ENCODE assay signal across 26 cellular contexts in the genomic region with DNA sequence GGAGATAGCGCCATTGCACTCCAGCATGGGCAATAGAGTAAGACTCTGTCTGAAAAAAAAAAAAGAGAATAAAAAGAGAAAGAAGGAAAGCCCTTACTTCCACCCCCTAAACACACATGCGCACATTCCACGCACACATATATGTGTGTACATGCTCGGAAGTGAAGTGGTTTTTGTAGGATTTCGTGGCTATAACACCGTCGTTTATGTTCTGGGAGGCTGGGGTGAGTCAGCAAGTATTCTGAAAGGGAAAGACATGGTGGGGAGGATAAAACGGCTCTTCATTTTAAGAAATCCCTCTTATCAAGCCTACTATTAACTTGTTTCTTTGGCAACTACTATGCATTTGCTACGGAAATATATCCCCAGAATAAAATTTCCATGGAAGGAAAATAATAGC.
DNase-seq lines count a peak whose midpoint lies in the region; ATAC-seq and TF ChIP-seq lines count a peak whose summit lies in the region.
"Had no signal": no experiment of that assay in that cellular context is flagged by ENCODE, and none has a peak within 500 bp of the region (broad histone marks: within the 10 kb centered on the region; RNA-seq: fewer than 3 reads in every experiment).

No MANE protein-coding gene starts in this region.

- TF ChIP-seq CTCF in sigmoid colon (IDR thresholded peaks at IDR 0.05) (no peak), upper lobe of right lung (IDR thresholded peaks at IDR 0.05) (no peak)

- H3K36me3 ChIP-seq in sigmoid colon = no peaks in the 10 kb centered on the region
- no peaks in the 10 kb centered on the region for H3K36me3 ChIP-seq in upper lobe of right lung
- H3K36me3 ChIP-seq: ovary, SJCRH30 had no signal

- DNase-seq in activated CD8-positive, alpha-beta memory T cell treated with anti-CD3 and anti-CD28 coated beads, Interleukin-2, amount 10 ng/mL, durations not matched to agents 7 days and 5 days = no peak
- DNase-seq in activated CD8-positive, alpha-beta memory T cell treated with anti-CD3 and anti-CD28 coated beads, Interleukin-2, amount 50 U/mL, for 48 hours = no peak
- DNase-seq in sigmoid colon = no peak
- no peak for DNase-seq in upper lobe of right lung
- DNase-seq in foreskin melanocyte = no peak
- DNase-seq in effector memory CD8-positive, alpha-beta T cell = no peak
- DNase-seq in SKM-1 (lab: John Stamatoyannopoulos, UW; ENCODE audit: unreplicated experiment) = no peak
- DNase-seq: 8988T; activated CD4-positive, alpha-beta T cell treated with anti-CD3 and anti-CD28 coated beads, Interleukin-2, amount 10 ng/mL, durations not matched to agents 7 days and 5 days; activated gamma-delta T cell; activated T-cell treated with anti-CD3 and anti-CD28 coated beads, Interleukin-2, amount 50 U/mL, for 24 hours; HCEC 1CT; immature natural killer cell; left colon; NCI-H1436 treated with DMSO at 0.1 percent for 48 hours; NCI-H345; nephron progenitor cell; ovary; stimulated activated CD4-positive, alpha-beta T cell treated with anti-CD3 and anti-CD28 coated beads, Interleukin-2, amount 100 ng/mL, for 24 hours; stimulated activated naive CD8-positive, alpha-beta T cell treated with anti-CD3 and anti-CD28 coated beads, Interleukin-15, Interleukin-2, amounts not matched to agents 100 U/mL and 50 U/mL, for 24 hours; T-helper 9 cell had no signal

- 88 to 93% methylated on average over 9 of the region's 9 CpGs for WGBS in sigmoid colon, 2 donors

- CTCF ChIA-PET in activated CD8-positive, alpha-beta memory T cell treated with anti-CD3 and anti-CD28 coated beads, Interleukin-2, amount 10 ng/mL, durations not matched to agents 7 days and 5 days (lab: Charles Lee) = no interaction called here

- H3K27ac Mint-ChIP-seq in activated CD8-positive, alpha-beta memory T cell treated with anti-CD3 and anti-CD28 coated beads, Interleukin-2, amount 10 ng/mL, durations not matched to agents 7 days and 5 days = no peak overlapping the region
- H3K27ac Mint-ChIP-seq in effector memory CD8-positive, alpha-beta T cell = no peak overlapping the region
- H3K27ac Mint-ChIP-seq: activated CD4-positive, alpha-beta T cell treated with anti-CD3 and anti-CD28 coated beads, Interleukin-2, amount 10 ng/mL, durations not matched to agents 7 days and 5 days; activated T-cell treated with anti-CD3 and anti-CD28 coated beads, Interleukin-2, amount 50 U/mL, for 24 hours; CD14-positive monocyte; memory B cell; nephron progenitor cell had no signal

- intact Hi-C loops in sigmoid colon (cut with DNase I) (no loop called here), upper lobe of right lung (cut with DNase I) (no loop called here)

- H3K36me3 Mint-ChIP-seq in activated CD8-positive, alpha-beta memory T cell treated with anti-CD3 and anti-CD28 coated beads, Interleukin-2, amount 10 ng/mL, durations not matched to agents 7 days and 5 days = peaks cover 2% of the 10 kb centered on the region
- no peaks in the 10 kb centered on the region for H3K36me3 Mint-ChIP-seq in effector memory CD8-positive, alpha-beta T cell (ENCODE audit: insufficient read depth)
- H3K36me3 Mint-ChIP-seq: memory B cell, type B pancreatic cell had no signal

- no peaks in the 10 kb centered on the region for H3K27me3 ChIP-seq in sigmoid colon
- H3K27me3 ChIP-seq in upper lobe of right lung = no peaks in the 10 kb centered on the region
- H3K27me3 ChIP-seq: ovary, SJCRH30 had no signal

- no peak for ATAC-seq in activated CD8-positive, alpha-beta memory T cell treated with anti-CD3 and anti-CD28 coated beads, Interleukin-2, amount 10 ng/mL, durations not matched to agents 7 days and 5 days
- ATAC-seq in upper lobe of right lung = no peak
- no peak for ATAC-seq in effector memory CD8-positive, alpha-beta T cell (replicated peaks)
- ATAC-seq: left colon; stimulated activated naive CD8-positive, alpha-beta T cell treated with anti-CD3 and anti-CD28 coated beads, Interleukin-15, Interleukin-2, amounts not matched to agents 100 U/mL and 50 U/mL, for 24 hours had no signal

- H3K4me1 Mint-ChIP-seq in activated CD8-positive, alpha-beta memory T cell treated with anti-CD3 and anti-CD28 coated beads, Interleukin-2, amount 10 ng/mL, durations not matched to agents 7 days and 5 days = peaks cover 9% of the 10 kb centered on the region
- peaks cover 10 to 23% of the 10 kb centered on the region in 2 donors for H3K4me1 Mint-ChIP-seq in effector memory CD8-positive, alpha-beta T cell (ENCODE audit: low read depth in 2 of 2)

- no peak overlapping the region for H3K4me3 ChIP-seq in sigmoid colon
- no peak overlapping the region for H3K4me3 ChIP-seq in upper lobe of right lung
- H3K4me3 ChIP-seq: ovary, SJCRH30 had no signal

- no peaks in the 10 kb centered on the region for H3K9me3 Mint-ChIP-seq in activated CD8-positive, alpha-beta memory T cell treated with anti-CD3 and anti-CD28 coated beads, Interleukin-2, amount 10 ng/mL, durations not matched to agents 7 days and 5 days (ENCODE audit: low read depth)
- no peaks in the 10 kb centered on the region for H3K9me3 Mint-ChIP-seq in effector memory CD8-positive, alpha-beta T cell
- H3K9me3 Mint-ChIP-seq: activated T-cell treated with anti-CD3 and anti-CD28 coated beads, Interleukin-2, amount 50 U/mL, for 24 hours; immature natural killer cell; memory B cell had no signal

- H3K27ac ChIP-seq in cingulate gyrus (ENCODE audit: low read depth, low read length) = peak overlapping the region; percentile 76
- peak overlapping the region; percentile 69 to 83 (median 74) for H3K27ac ChIP-seq in sigmoid colon
- H3K27ac ChIP-seq in upper lobe of right lung = peak overlapping the region; percentile 33

- H3K9me3 ChIP-seq in sigmoid colon = no peaks in the 10 kb centered on the region
- no peaks in the 10 kb centered on the region for H3K9me3 ChIP-seq in upper lobe of right lung
- H3K9me3 ChIP-seq: ovary, SJCRH30 had no signal

- H3K4me1 ChIP-seq in sigmoid colon = peaks cover 0 to 39% (median 34%) of the 10 kb centered on the region in 4 donors
- peaks cover 22% of the 10 kb centered on the region for H3K4me1 ChIP-seq in upper lobe of right lung

- no peak for TF ChIP-seq POLR2A in sigmoid colon (IDR thresholded peaks at IDR 0.05)

- H3K4me3 Mint-ChIP-seq in activated CD8-positive, alpha-beta memory T cell treated with anti-CD3 and anti-CD28 coated beads, Interleukin-2, amount 10 ng/mL, durations not matched to agents 7 days and 5 days = peak overlapping the region; percentile 14
- H3K4me3 Mint-ChIP-seq in effector memory CD8-positive, alpha-beta T cell = no peak overlapping the region
- H3K4me3 Mint-ChIP-seq: activated CD4-positive, alpha-beta T cell treated with anti-CD3 and anti-CD28 coated beads, Interleukin-2, amount 10 ng/mL, durations not matched to agents 7 days and 5 days; activated T-cell treated with anti-CD3 and anti-CD28 coated beads, Interleukin-2, amount 50 U/mL, for 24 hours; CD14-positive monocyte; immature natural killer cell; memory B cell; nephron progenitor cell; type B pancreatic cell had no signal

- no peak for TF ChIP-seq EP300 in sigmoid colon (IDR thresholded peaks at IDR 0.05)

- H3K27me3 Mint-ChIP-seq in activated CD8-positive, alpha-beta memory T cell treated with anti-CD3 and anti-CD28 coated beads, Interleukin-2, amount 10 ng/mL, durations not matched to agents 7 days and 5 days = no peaks in the 10 kb centered on the region
- no peaks in the 10 kb centered on the region for H3K27me3 Mint-ChIP-seq in effector memory CD8-positive, alpha-beta T cell
- H3K27me3 Mint-ChIP-seq: activated CD4-positive, alpha-beta T cell treated with anti-CD3 and anti-CD28 coated beads, Interleukin-2, amount 10 ng/mL, durations not matched to agents 7 days and 5 days; activated T-cell treated with anti-CD3 and anti-CD28 coated beads, Interleukin-2, amount 50 U/mL, for 24 hours; memory B cell; type B pancreatic cell had no signal
